Comparison of ENCODE assay signal across 27 cellular contexts in genomic region chr1:97934491-97934890, GRCh38.
"Had no signal": no experiment of that assay in that cellular context is flagged by ENCODE, and none has a peak within 500 bp of the region (broad histone marks: within the 10 kb centered on the region; RNA-seq: fewer than 3 reads in every experiment).

No MANE protein-coding gene starts in this region.

- H3K36me3 Mint-ChIP-seq: natural killer cell; stimulated activated effector memory CD8-positive, alpha-beta T cell treated with anti-CD3 and anti-CD28 coated beads, Interleukin-12 subunit alpha, Interleukin-12 subunit beta, amount 100 ng/mL, for 72 hours; stimulated activated naive B cell treated with anti-CD40 and anti-IgM and Interleukin-4, amounts not matched to agents 10 μg/mL and 1 μg/mL and 100 μg/mL, for 72 hours had no signal

- H3K27me3 Mint-ChIP-seq: progenitor cell of endocrine pancreas had no signal

- H3K9me3 Mint-ChIP-seq: natural killer cell; nephron; neural crest cell; stimulated activated effector memory CD8-positive, alpha-beta T cell treated with anti-CD3 and anti-CD28 coated beads, Interleukin-12 subunit alpha, Interleukin-12 subunit beta, amount 100 ng/mL, for 72 hours; stimulated activated naive B cell treated with anti-CD40 and anti-IgM and Interleukin-4, amounts not matched to agents 10 μg/mL and 1 μg/mL and 100 μg/mL, for 72 hours; stimulated activated naive CD8-positive, alpha-beta T cell treated with anti-CD3 and anti-CD28 coated beads, Interleukin-15, Interleukin-2, amounts not matched to agents 100 ng/mL and 50 ng/mL, for 24 hours had no signal

- H3K27ac Mint-ChIP-seq: natural killer cell; progenitor cell of endocrine pancreas; stimulated activated effector memory CD8-positive, alpha-beta T cell treated with anti-CD3 and anti-CD28 coated beads, Interleukin-12 subunit alpha, Interleukin-12 subunit beta, amount 100 ng/mL, for 72 hours; stimulated activated naive B cell treated with anti-CD40 and anti-IgM and Interleukin-4, amounts not matched to agents 10 μg/mL and 1 μg/mL and 100 μg/mL, for 72 hours; stimulated activated naive CD8-positive, alpha-beta T cell treated with anti-CD3 and anti-CD28 coated beads, Interleukin-15, Interleukin-2, amounts not matched to agents 100 ng/mL and 50 ng/mL, for 24 hours had no signal

- H3K4me3 ChIP-seq: ovary, psoas muscle, right lobe of liver, sigmoid colon, stomach, thoracic aorta, thyroid gland, tibial nerve, upper lobe of left lung, vagina had no signal

- H3K4me3 Mint-ChIP-seq: natural killer cell; nephron; neural crest cell; stimulated activated effector memory CD8-positive, alpha-beta T cell treated with anti-CD3 and anti-CD28 coated beads, Interleukin-12 subunit alpha, Interleukin-12 subunit beta, amount 100 ng/mL, for 72 hours; stimulated activated naive B cell treated with anti-CD40 and anti-IgM and Interleukin-4, amounts not matched to agents 10 μg/mL and 1 μg/mL and 100 μg/mL, for 72 hours; stimulated activated naive CD8-positive, alpha-beta T cell treated with anti-CD3 and anti-CD28 coated beads, Interleukin-15, Interleukin-2, amounts not matched to agents 100 ng/mL and 50 ng/mL, for 24 hours had no signal

- H3K4me1 Mint-ChIP-seq: natural killer cell; nephron; neural crest cell; stimulated activated naive B cell treated with anti-CD40 and anti-IgM and Interleukin-4, amounts not matched to agents 10 μg/mL and 1 μg/mL and 100 μg/mL, for 72 hours had no signal

- DNase-seq: natural killer cell; occipital lobe; ovary; posterior cingulate gyrus; psoas muscle; right cardiac atrium; right lobe of liver; sigmoid colon; small intestine; stimulated activated CD4-positive, alpha-beta T cell treated with anti-CD3 and anti-CD28 coated beads, Interleukin-15, amount 100 ng/mL, for 24 hours; stimulated activated CD4-positive, alpha-beta T cell treated with anti-CD3 and anti-CD28 coated beads, Interleukin-2, amount 100 ng/mL, for 24 hours; stimulated activated CD4-positive, alpha-beta T cell treated with anti-CD3 and anti-CD28 coated beads, Interleukin-2, amount 100 ng/mL, for 48 hours; stimulated activated CD4-positive, alpha-beta T cell treated with anti-CD3 and anti-CD28 coated beads, Interleukin-4, amount 100 ng/mL, for 24 hours; stimulated activated naive B cell treated with anti-CD40 and anti-IgM and Interleukin-4, amounts not matched to agents 10 μg/mL and 1 μg/mL and 100 μg/mL, for 72 hours; stimulated activated naive CD4-positive, alpha-beta T cell treated with Interleukin-2 at 50 U/mL for 16 hours; stomach; thyroid gland; trophoblast cell; upper lobe of left lung had no signal
